ENCODE assay signal across 1 cellular context in genomic region chr1:183996396-183996795, GRCh38.
TF ChIP-seq lines count a peak whose summit lies in the region.

No MANE protein-coding gene starts in this region.

TF ChIP-seq in HepG2, 621 proteins besides CTCF, POLR2A, EP300 and RAD21 (continued from another document and continues in another):
- TF ChIP-seq, protein P1, sequence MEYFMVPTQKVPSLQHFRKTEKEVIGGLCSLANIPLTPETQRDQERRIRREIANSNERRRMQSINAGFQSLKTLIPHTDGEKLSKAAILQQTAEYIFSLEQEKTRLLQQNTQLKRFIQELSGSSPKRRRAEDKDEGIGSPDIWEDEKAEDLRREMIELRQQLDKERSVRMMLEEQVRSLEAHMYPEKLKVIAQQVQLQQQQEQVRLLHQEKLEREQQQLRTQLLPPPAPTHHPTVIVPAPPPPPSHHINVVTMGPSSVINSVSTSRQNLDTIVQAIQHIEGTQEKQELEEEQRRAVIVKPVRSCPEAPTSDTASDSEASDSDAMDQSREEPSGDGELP (IDR thresholded peaks at IDR 0.05; ENCODE audit: borderline replicate concordance, low read depth): peak; percentile 87; the same call in 1 of the 2 replicates
- TF ChIP-seq ZNF446 (CRISPR knock-in tag; IDR thresholded peaks at IDR 0.05): no peak
- no peak for TF ChIP-seq MAZ (IDR thresholded peaks at IDR 0.05; ENCODE audit: borderline replicate concordance, low read depth, low read length)
- no peak for TF ChIP-seq MAZ (CRISPR knock-in tag; IDR thresholded peaks at IDR 0.05; ENCODE audit: low read depth)
- TF ChIP-seq NFE2L2 (IDR thresholded peaks at IDR 0.05; ENCODE audit: low read length): no peak
- no peak for TF ChIP-seq ZZZ3 (CRISPR knock-in tag; IDR thresholded peaks at IDR 0.05; ENCODE audit: borderline replicate concordance)
- no peak for TF ChIP-seq PAX8 (CRISPR knock-in tag; IDR thresholded peaks at IDR 0.05; ENCODE audit: borderline replicate concordance)
- TF ChIP-seq KAT2B (IDR thresholded peaks at IDR 0.05; ENCODE audit: borderline replicate concordance, low read depth, low read length): no peak
- no peak for TF ChIP-seq HCFC1 (IDR thresholded peaks at IDR 0.05; ENCODE audit: low read depth, low read length)
- no peak for TF ChIP-seq EED (CRISPR knock-in tag; IDR thresholded peaks at IDR 0.05)
- TF ChIP-seq ZNF776 (CRISPR knock-in tag; IDR thresholded peaks at IDR 0.05): no peak
- TF ChIP-seq, protein P2, sequence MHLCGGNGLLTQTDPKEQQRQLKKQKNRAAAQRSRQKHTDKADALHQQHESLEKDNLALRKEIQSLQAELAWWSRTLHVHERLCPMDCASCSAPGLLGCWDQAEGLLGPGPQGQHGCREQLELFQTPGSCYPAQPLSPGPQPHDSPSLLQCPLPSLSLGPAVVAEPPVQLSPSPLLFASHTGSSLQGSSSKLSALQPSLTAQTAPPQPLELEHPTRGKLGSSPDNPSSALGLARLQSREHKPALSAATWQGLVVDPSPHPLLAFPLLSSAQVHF (CRISPR knock-in tag; IDR thresholded peaks at IDR 0.05): no peak
- no peak for TF ChIP-seq ZNF605 (CRISPR knock-in tag; IDR thresholded peaks at IDR 0.05)
- no peak for TF ChIP-seq YY1 (IDR thresholded peaks at IDR 0.05; ENCODE audit: insufficient read depth, insufficient replicate concordance, low read depth, low read length)
- TF ChIP-seq ZFX (CRISPR knock-in tag; IDR thresholded peaks at IDR 0.05; ENCODE audit: low read depth): 0 out of 2 replicates have a peak, but pooled peaks have one; percentile 56
- no peak for TF ChIP-seq XRCC5 (optimal IDR thresholded peaks at IDR 0.05; ENCODE audit: low read length)
- no peak for TF ChIP-seq ZNF839 (CRISPR knock-in tag; IDR thresholded peaks at IDR 0.05; ENCODE audit: borderline replicate concordance)
- TF ChIP-seq CCDC6 (CRISPR knock-in tag; IDR thresholded peaks at IDR 0.05): no peak
- no peak for TF ChIP-seq ZC3H4 (CRISPR knock-in tag; IDR thresholded peaks at IDR 0.05; ENCODE audit: borderline replicate concordance)
- TF ChIP-seq, protein P3, sequence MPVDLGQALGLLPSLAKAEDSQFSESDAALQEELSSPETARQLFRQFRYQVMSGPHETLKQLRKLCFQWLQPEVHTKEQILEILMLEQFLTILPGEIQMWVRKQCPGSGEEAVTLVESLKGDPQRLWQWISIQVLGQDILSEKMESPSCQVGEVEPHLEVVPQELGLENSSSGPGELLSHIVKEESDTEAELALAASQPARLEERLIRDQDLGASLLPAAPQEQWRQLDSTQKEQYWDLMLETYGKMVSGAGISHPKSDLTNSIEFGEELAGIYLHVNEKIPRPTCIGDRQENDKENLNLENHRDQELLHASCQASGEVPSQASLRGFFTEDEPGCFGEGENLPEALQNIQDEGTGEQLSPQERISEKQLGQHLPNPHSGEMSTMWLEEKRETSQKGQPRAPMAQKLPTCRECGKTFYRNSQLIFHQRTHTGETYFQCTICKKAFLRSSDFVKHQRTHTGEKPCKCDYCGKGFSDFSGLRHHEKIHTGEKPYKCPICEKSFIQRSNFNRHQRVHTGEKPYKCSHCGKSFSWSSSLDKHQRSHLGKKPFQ (CRISPR knock-in tag; IDR thresholded peaks at IDR 0.05; ENCODE audit: insufficient replicate concordance): no peak
- no peak for TF ChIP-seq ZNF451 (CRISPR knock-in tag; IDR thresholded peaks at IDR 0.05)
- TF ChIP-seq HOXA7 (CRISPR knock-in tag; IDR thresholded peaks at IDR 0.05): no peak
- TF ChIP-seq RBAK (CRISPR knock-in tag; IDR thresholded peaks at IDR 0.05): no peak
- no peak for TF ChIP-seq MAF1 (CRISPR knock-in tag; IDR thresholded peaks at IDR 0.05; ENCODE audit: borderline replicate concordance)
- no peak for TF ChIP-seq NFKBIZ (CRISPR knock-in tag; IDR thresholded peaks at IDR 0.05)
- no peak for TF ChIP-seq MEIS1 (CRISPR knock-in tag; IDR thresholded peaks at IDR 0.05; ENCODE audit: borderline replicate concordance)
- no peak for TF ChIP-seq ZNF136 (CRISPR knock-in tag; IDR thresholded peaks at IDR 0.05; ENCODE audit: low read depth)
- 0 out of 2 replicates have a peak, but pooled peaks have one; percentile 26 for TF ChIP-seq SALL1 (CRISPR knock-in tag; IDR thresholded peaks at IDR 0.05)
- no peak for TF ChIP-seq ZNF234 (CRISPR knock-in tag; conservative IDR thresholded peaks at IDR 0.05)
- TF ChIP-seq, protein P4, sequence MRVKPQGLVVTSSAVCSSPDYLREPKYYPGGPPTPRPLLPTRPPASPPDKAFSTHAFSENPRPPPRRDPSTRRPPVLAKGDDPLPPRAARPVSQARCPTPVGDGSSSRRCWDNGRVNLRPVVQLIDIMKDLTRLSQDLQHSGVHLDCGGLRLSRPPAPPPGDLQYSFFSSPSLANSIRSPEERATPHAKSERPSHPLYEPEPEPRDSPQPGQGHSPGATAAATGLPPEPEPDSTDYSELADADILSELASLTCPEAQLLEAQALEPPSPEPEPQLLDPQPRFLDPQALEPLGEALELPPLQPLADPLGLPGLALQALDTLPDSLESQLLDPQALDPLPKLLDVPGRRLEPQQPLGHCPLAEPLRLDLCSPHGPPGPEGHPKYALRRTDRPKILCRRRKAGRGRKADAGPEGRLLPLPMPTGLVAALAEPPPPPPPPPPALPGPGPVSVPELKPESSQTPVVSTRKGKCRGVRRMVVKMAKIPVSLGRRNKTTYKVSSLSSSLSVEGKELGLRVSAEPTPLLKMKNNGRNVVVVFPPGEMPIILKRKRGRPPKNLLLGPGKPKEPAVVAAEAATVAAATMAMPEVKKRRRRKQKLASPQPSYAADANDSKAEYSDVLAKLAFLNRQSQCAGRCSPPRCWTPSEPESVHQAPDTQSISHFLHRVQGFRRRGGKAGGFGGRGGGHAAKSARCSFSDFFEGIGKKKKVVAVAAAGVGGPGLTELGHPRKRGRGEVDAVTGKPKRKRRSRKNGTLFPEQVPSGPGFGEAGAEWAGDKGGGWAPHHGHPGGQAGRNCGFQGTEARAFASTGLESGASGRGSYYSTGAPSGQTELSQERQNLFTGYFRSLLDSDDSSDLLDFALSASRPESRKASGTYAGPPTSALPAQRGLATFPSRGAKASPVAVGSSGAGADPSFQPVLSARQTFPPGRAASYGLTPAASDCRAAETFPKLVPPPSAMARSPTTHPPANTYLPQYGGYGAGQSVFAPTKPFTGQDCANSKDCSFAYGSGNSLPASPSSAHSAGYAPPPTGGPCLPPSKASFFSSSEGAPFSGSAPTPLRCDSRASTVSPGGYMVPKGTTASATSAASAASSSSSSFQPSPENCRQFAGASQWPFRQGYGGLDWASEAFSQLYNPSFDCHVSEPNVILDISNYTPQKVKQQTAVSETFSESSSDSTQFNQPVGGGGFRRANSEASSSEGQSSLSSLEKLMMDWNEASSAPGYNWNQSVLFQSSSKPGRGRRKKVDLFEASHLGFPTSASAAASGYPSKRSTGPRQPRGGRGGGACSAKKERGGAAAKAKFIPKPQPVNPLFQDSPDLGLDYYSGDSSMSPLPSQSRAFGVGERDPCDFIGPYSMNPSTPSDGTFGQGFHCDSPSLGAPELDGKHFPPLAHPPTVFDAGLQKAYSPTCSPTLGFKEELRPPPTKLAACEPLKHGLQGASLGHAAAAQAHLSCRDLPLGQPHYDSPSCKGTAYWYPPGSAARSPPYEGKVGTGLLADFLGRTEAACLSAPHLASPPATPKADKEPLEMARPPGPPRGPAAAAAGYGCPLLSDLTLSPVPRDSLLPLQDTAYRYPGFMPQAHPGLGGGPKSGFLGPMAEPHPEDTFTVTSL (CRISPR knock-in tag; IDR thresholded peaks at IDR 0.05; ENCODE audit: borderline replicate concordance): no peak
- TF ChIP-seq ZNF556 (CRISPR knock-in tag; IDR thresholded peaks at IDR 0.05; ENCODE audit: borderline replicate concordance): no peak
- TF ChIP-seq PCBP2 (optimal IDR thresholded peaks at IDR 0.05; ENCODE audit: low read depth, low read length, poor library complexity, severe bottlenecking): no peak
- TF ChIP-seq NAIF1 (CRISPR knock-in tag; IDR thresholded peaks at IDR 0.05; ENCODE audit: borderline replicate concordance): no peak
- TF ChIP-seq, protein P5, sequence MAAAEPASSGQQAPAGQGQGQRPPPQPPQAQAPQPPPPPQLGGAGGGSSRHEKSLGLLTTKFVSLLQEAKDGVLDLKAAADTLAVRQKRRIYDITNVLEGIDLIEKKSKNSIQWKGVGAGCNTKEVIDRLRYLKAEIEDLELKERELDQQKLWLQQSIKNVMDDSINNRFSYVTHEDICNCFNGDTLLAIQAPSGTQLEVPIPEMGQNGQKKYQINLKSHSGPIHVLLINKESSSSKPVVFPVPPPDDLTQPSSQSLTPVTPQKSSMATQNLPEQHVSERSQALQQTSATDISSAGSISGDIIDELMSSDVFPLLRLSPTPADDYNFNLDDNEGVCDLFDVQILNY (CRISPR knock-in tag; conservative IDR thresholded peaks at IDR 0.05): no peak
- TF ChIP-seq ZNF772 (CRISPR knock-in tag; IDR thresholded peaks at IDR 0.05): no peak
- TF ChIP-seq ZSCAN31 (CRISPR knock-in tag; IDR thresholded peaks at IDR 0.05; ENCODE audit: low read depth): 0 out of 2 replicates have a peak, but pooled peaks have one; percentile 54
- TF ChIP-seq CREB1 (IDR thresholded peaks at IDR 0.05): no peak
- no peak for TF ChIP-seq CREB1 (CRISPR knock-in tag; IDR thresholded peaks at IDR 0.05)
- TF ChIP-seq POGZ (CRISPR knock-in tag; IDR thresholded peaks at IDR 0.05): 0 out of 2 replicates have a peak, but pooled peaks have one; percentile 36
- no peak for TF ChIP-seq MNT (IDR thresholded peaks at IDR 0.05)
- no peak for TF ChIP-seq TOPORS (CRISPR knock-in tag; IDR thresholded peaks at IDR 0.05)
- TF ChIP-seq KLF15 (CRISPR knock-in tag; IDR thresholded peaks at IDR 0.05; ENCODE audit: borderline replicate concordance): no peak
- peak; percentile 92 for TF ChIP-seq TBX2 (CRISPR knock-in tag; IDR thresholded peaks at IDR 0.05; ENCODE audit: borderline replicate concordance)
- TF ChIP-seq NR1H2 (CRISPR knock-in tag; IDR thresholded peaks at IDR 0.05; ENCODE audit: borderline replicate concordance, low read depth): no peak
- TF ChIP-seq, protein P6, sequence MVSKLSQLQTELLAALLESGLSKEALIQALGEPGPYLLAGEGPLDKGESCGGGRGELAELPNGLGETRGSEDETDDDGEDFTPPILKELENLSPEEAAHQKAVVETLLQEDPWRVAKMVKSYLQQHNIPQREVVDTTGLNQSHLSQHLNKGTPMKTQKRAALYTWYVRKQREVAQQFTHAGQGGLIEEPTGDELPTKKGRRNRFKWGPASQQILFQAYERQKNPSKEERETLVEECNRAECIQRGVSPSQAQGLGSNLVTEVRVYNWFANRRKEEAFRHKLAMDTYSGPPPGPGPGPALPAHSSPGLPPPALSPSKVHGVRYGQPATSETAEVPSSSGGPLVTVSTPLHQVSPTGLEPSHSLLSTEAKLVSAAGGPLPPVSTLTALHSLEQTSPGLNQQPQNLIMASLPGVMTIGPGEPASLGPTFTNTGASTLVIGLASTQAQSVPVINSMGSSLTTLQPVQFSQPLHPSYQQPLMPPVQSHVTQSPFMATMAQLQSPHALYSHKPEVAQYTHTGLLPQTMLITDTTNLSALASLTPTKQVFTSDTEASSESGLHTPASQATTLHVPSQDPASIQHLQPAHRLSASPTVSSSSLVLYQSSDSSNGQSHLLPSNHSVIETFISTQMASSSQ (IDR thresholded peaks at IDR 0.05; ENCODE audit: low read depth): no peak
- TF ChIP-seq, protein P6 (CRISPR knock-in tag; IDR thresholded peaks at IDR 0.05; ENCODE audit: borderline replicate concordance): peak; percentile 35; the same call in 1 of the 2 replicates
- TF ChIP-seq AGO1 (IDR thresholded peaks at IDR 0.05; ENCODE audit: low read depth, low read length, poor library complexity, severe bottlenecking): no peak
- TF ChIP-seq, protein P7, sequence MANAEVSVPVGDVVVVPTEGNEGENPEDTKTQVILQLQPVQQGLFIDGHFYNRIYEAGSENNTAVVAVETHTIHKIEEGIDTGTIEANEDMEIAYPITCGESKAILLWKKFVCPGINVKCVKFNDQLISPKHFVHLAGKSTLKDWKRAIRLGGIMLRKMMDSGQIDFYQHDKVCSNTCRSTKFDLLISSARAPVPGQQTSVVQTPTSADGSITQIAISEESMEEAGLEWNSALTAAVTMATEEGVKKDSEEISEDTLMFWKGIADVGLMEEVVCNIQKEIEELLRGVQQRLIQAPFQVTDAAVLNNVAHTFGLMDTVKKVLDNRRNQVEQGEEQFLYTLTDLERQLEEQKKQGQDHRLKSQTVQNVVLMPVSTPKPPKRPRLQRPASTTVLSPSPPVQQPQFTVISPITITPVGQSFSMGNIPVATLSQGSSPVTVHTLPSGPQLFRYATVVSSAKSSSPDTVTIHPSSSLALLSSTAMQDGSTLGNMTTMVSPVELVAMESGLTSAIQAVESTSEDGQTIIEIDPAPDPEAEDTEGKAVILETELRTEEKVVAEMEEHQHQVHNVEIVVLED (CRISPR knock-in tag; IDR thresholded peaks at IDR 0.05; ENCODE audit: borderline replicate concordance): no peak
- TF ChIP-seq ISX (CRISPR knock-in tag; conservative IDR thresholded peaks at IDR 0.05): no peak
- no peak for TF ChIP-seq IRF9 (CRISPR knock-in tag; IDR thresholded peaks at IDR 0.05; ENCODE audit: borderline replicate concordance)
